ENCODE assay signal across 1 cellular context in the genomic region with DNA sequence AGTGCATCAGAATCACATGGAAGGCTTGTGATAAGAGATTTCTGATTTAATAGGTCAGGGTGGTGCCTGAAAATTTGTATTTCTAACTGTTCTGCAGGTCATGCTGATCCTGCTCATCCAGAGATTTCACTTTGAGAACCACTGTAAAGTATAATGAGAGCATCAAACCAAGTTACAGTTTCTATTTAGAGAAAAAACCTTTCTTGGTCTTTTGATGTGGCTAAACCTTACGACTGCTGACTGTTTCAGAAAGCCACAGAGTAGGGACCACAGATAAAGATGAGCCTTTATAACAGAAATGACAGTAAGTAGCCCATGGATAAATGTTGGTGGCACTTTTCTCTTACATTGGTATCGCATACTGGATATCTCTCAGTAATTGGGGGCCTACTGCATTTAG.
TF ChIP-seq lines count a peak whose summit lies in the region.

No MANE protein-coding gene starts in this region.

TF ChIP-seq in GM12878, 131 proteins besides CTCF, POLR2A, EP300 and RAD21 (continued from another document and continues in another):
- no peak for TF ChIP-seq ZBTB4 (CRISPR knock-in tag; IDR thresholded peaks at IDR 0.05)
- peak; percentile 48; the same call in 1 of the 2 replicates for TF ChIP-seq ATF7 (IDR thresholded peaks at IDR 0.05; ENCODE audit: low read depth)
- peak; percentile 89 for TF ChIP-seq MEF2A (IDR thresholded peaks at IDR 0.05; ENCODE audit: insufficient read depth, low read depth, low read length)
- TF ChIP-seq, protein P1, sequence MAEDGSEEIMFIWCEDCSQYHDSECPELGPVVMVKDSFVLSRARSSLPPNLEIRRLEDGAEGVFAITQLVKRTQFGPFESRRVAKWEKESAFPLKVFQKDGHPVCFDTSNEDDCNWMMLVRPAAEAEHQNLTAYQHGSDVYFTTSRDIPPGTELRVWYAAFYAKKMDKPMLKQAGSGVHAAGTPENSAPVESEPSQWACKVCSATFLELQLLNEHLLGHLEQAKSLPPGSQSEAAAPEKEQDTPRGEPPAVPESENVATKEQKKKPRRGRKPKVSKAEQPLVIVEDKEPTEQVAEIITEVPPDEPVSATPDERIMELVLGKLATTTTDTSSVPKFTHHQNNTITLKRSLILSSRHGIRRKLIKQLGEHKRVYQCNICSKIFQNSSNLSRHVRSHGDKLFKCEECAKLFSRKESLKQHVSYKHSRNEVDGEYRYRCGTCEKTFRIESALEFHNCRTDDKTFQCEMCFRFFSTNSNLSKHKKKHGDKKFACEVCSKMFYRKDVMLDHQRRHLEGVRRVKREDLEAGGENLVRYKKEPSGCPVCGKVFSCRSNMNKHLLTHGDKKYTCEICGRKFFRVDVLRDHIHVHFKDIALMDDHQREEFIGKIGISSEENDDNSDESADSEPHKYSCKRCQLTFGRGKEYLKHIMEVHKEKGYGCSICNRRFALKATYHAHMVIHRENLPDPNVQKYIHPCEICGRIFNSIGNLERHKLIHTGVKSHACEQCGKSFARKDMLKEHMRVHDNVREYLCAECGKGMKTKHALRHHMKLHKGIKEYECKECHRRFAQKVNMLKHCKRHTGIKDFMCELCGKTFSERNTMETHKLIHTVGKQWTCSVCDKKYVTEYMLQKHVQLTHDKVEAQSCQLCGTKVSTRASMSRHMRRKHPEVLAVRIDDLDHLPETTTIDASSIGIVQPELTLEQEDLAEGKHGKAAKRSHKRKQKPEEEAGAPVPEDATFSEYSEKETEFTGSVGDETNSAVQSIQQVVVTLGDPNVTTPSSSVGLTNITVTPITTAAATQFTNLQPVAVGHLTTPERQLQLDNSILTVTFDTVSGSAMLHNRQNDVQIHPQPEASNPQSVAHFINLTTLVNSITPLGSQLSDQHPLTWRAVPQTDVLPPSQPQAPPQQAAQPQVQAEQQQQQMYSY (CRISPR knock-in tag; IDR thresholded peaks at IDR 0.05) = no peak
- TF ChIP-seq YBX1 (IDR thresholded peaks at IDR 0.05) = no peak
- TF ChIP-seq POU2F2 (IDR thresholded peaks at IDR 0.05; ENCODE audit: borderline replicate concordance, low read depth, low read length) = peak; percentile 24; the same call in 1 of the 3 replicates
- TF ChIP-seq BRCA1 (IDR thresholded peaks at IDR 0.05; ENCODE audit: low read depth, low read length) = no peak
- TF ChIP-seq EZH2 (IDR thresholded peaks at IDR 0.05; ENCODE audit: borderline replicate concordance, control insufficient read depth, low read depth, low read length) = no peak
- TF ChIP-seq WRNIP1 (IDR thresholded peaks at IDR 0.05; ENCODE audit: borderline replicate concordance, low read depth, low read length) = no peak
- no peak for TF ChIP-seq CBX3 (IDR thresholded peaks at IDR 0.05; ENCODE audit: borderline replicate concordance, low read depth)
- no peak for TF ChIP-seq RELA (IDR thresholded peaks at IDR 0.05; ENCODE audit: borderline replicate concordance, partially characterized antibody)
- TF ChIP-seq, protein P2, sequence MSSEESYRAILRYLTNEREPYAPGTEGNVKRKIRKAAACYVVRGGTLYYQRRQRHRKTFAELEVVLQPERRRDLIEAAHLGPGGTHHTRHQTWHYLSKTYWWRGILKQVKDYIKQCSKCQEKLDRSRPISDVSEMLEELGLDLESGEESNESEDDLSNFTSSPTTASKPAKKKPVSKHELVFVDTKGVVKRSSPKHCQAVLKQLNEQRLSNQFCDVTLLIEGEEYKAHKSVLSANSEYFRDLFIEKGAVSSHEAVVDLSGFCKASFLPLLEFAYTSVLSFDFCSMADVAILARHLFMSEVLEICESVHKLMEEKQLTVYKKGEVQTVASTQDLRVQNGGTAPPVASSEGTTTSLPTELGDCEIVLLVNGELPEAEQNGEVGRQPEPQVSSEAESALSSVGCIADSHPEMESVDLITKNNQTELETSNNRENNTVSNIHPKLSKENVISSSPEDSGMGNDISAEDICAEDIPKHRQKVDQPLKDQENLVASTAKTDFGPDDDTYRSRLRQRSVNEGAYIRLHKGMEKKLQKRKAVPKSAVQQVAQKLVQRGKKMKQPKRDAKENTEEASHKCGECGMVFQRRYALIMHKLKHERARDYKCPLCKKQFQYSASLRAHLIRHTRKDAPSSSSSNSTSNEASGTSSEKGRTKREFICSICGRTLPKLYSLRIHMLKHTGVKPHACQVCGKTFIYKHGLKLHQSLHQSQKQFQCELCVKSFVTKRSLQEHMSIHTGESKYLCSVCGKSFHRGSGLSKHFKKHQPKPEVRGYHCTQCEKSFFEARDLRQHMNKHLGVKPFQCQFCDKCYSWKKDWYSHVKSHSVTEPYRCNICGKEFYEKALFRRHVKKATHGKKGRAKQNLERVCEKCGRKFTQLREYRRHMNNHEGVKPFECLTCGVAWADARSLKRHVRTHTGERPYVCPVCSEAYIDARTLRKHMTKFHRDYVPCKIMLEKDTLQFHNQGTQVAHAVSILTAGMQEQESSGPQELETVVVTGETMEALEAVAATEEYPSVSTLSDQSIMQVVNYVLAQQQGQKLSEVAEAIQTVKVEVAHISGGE (CRISPR knock-in tag; IDR thresholded peaks at IDR 0.05) = no peak
- TF ChIP-seq CHD1 (IDR thresholded peaks at IDR 0.05; ENCODE audit: low read depth, low read length) = no peak
- TF ChIP-seq SREBF1 (IDR thresholded peaks at IDR 0.05; ENCODE audit: low read length) = no peak
- no peak for TF ChIP-seq SMAD5 (IDR thresholded peaks at IDR 0.05; ENCODE audit: low read depth)
- no peak for TF ChIP-seq NFXL1 (IDR thresholded peaks at IDR 0.05; ENCODE audit: borderline replicate concordance)
- TF ChIP-seq, protein P3, sequence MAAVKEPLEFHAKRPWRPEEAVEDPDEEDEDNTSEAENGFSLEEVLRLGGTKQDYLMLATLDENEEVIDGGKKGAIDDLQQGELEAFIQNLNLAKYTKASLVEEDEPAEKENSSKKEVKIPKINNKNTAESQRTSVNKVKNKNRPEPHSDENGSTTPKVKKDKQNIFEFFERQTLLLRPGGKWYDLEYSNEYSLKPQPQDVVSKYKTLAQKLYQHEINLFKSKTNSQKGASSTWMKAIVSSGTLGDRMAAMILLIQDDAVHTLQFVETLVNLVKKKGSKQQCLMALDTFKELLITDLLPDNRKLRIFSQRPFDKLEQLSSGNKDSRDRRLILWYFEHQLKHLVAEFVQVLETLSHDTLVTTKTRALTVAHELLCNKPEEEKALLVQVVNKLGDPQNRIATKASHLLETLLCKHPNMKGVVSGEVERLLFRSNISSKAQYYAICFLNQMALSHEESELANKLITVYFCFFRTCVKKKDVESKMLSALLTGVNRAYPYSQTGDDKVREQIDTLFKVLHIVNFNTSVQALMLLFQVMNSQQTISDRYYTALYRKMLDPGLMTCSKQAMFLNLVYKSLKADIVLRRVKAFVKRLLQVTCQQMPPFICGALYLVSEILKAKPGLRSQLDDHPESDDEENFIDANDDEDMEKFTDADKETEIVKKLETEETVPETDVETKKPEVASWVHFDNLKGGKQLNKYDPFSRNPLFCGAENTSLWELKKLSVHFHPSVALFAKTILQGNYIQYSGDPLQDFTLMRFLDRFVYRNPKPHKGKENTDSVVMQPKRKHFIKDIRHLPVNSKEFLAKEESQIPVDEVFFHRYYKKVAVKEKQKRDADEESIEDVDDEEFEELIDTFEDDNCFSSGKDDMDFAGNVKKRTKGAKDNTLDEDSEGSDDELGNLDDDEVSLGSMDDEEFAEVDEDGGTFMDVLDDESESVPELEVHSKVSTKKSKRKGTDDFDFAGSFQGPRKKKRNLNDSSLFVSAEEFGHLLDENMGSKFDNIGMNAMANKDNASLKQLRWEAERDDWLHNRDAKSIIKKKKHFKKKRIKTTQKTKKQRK (IDR thresholded peaks at IDR 0.05; ENCODE audit: low read depth, low read length) = no peak
- peak; percentile 89 for TF ChIP-seq NR2F1 (conservative IDR thresholded peaks at IDR 0.05)
- peak; percentile 75 for TF ChIP-seq DPF2 (IDR thresholded peaks at IDR 0.05)
- no peak for TF ChIP-seq YY1 (IDR thresholded peaks at IDR 0.05; ENCODE audit: low read depth, low read length)
- no peak for TF ChIP-seq HSF1 (IDR thresholded peaks at IDR 0.05; ENCODE audit: low read depth, low read length)
- TF ChIP-seq KLF5 (IDR thresholded peaks at IDR 0.05; ENCODE audit: partially characterized antibody) = no peak
- TF ChIP-seq GATAD2B (conservative IDR thresholded peaks at IDR 0.05; ENCODE audit: low read depth) = no peak; the same call in 1 of the 2 replicates
- TF ChIP-seq CREB1 (IDR thresholded peaks at IDR 0.05; ENCODE audit: low read depth) = peak; percentile 55; the same call in 1 of the 2 replicates
- TF ChIP-seq MTA2 (IDR thresholded peaks at IDR 0.05; ENCODE audit: low read depth) = peak; percentile 91
- no peak for TF ChIP-seq HDGF (IDR thresholded peaks at IDR 0.05)
- TF ChIP-seq BCL3 (IDR thresholded peaks at IDR 0.05; ENCODE audit: borderline replicate concordance, insufficient read depth, low read depth, low read length, poor library complexity, severe bottlenecking) = peak; percentile 39
- no peak for TF ChIP-seq RCOR1 (conservative IDR thresholded peaks at IDR 0.05; ENCODE audit: low read depth, low read length)
- no peak for TF ChIP-seq ZSCAN29 (IDR thresholded peaks at IDR 0.05)
- no peak for TF ChIP-seq NBN (IDR thresholded peaks at IDR 0.05)
- TF ChIP-seq ZNF384 (IDR thresholded peaks at IDR 0.05; ENCODE audit: borderline replicate concordance, low read depth, low read length) = no peak
- no peak for TF ChIP-seq USF2 (IDR thresholded peaks at IDR 0.05; ENCODE audit: borderline replicate concordance, low read depth, low read length)
- no peak for TF ChIP-seq KDM1A (IDR thresholded peaks at IDR 0.05; ENCODE audit: borderline replicate concordance)
- TF ChIP-seq JUNB (IDR thresholded peaks at IDR 0.05) = peak; percentile 96
- TF ChIP-seq SMC3 (IDR thresholded peaks at IDR 0.05; ENCODE audit: borderline replicate concordance, low read length) = no peak
- peak; percentile 71 to 81 for TF ChIP-seq IKZF2 (IDR thresholded peaks at IDR 0.05)
- TF ChIP-seq HDAC6 (IDR thresholded peaks at IDR 0.05; ENCODE audit: unreplicated experiment) = no peak
- TF ChIP-seq TARDBP (IDR thresholded peaks at IDR 0.05; ENCODE audit: borderline replicate concordance) = no peak
- TF ChIP-seq SREBF2 (IDR thresholded peaks at IDR 0.05; ENCODE audit: low read length) = no peak
- TF ChIP-seq CHD4 (IDR thresholded peaks at IDR 0.05) = no peak
- no peak for TF ChIP-seq JUND (IDR thresholded peaks at IDR 0.05; ENCODE audit: low read depth, low read length)
- TF ChIP-seq TCF3 (IDR thresholded peaks at IDR 0.05; ENCODE audit: borderline replicate concordance, insufficient read depth, low read depth, low read length) = no peak
- no peak for TF ChIP-seq MYB (IDR thresholded peaks at IDR 0.05; ENCODE audit: borderline replicate concordance, low read depth, low read length)
